8 cellular contexts compared by ENCODE assay signal in the genomic region with DNA sequence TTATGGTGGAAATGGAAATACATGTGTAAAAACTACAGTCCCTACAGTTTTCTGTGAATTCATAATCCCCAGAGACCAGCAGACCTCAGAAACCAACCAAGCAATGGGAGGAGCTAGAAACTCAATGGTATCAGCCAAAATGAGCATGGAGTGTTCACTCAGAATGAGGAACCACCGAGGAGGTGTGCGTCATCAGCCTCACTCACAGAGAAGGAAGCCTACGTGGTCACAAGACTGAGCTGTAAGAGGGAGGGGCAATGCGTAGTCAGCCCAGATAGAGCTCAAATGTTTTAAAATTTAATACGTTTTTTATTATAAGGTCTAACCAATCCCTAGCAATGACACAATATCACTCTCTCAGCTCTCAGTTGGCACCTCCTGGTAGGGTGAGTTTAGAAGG. TPM values are rescaled to one million over a fixed set of nuclear protein-coding genes. Genes with fewer than 3 reads are reported as not detected.
DNase-seq lines count a peak whose midpoint lies in the region; ATAC-seq, FAIRE-seq and TF ChIP-seq lines count a peak whose summit lies in the region.

No MANE protein-coding gene starts in this region.

- H3K9me2 ChIP-seq in GM23248 (ENCODE audit: insufficient read depth) = no peaks in the 10 kb centered on the region

- TF ChIP-seq CTCF in choroid plexus epithelial cell (conservative IDR thresholded peaks at IDR 0.05; ENCODE audit: low read depth, low read length) = no peak

- WGBS in GM23248 (ENCODE audit: low coverage in 1 of 2, low lambda C conversion rate in 2 of 2, missing lambda C conversion rate in 2 of 2), 2 experiments = 83 to 84% methylated on average over 5 of the region's 5 CpGs
- 77 to 82% (median 77%) methylated on average over 5 of the region's 5 CpGs for WGBS in small intestine, 3 donors

- no peak overlapping the region for H3K4me3 ChIP-seq in GM23248
- no peak overlapping the region for H3K4me3 ChIP-seq in choroid plexus epithelial cell (ENCODE audit: low read depth, low read length)
- H3K4me3 ChIP-seq in small intestine (ENCODE audit: low read depth in 1 of 2, low read length in 2 of 2) = no peak overlapping the region

- H3K9me3 ChIP-seq in GM23248 (ENCODE audit: low read depth) (no peaks in the 10 kb centered on the region), small intestine (ENCODE audit: control insufficient read depth, low read depth) (no peaks in the 10 kb centered on the region)

- H4K20me1 ChIP-seq in GM23248 (ENCODE audit: insufficient read depth) = no peaks in the 10 kb centered on the region

- H3K4me2 ChIP-seq in GM23248 (ENCODE audit: unreplicated experiment) = no peak overlapping the region

- in situ Hi-C loops in GM23248 (cut with MboI) = no loop called here

- DNase-seq in GM23248 = peak; percentile 12
- DNase-seq in NAMALWA (ENCODE audit: low spot score) = peak; percentile 97
- peak; percentile 37 for DNase-seq in choroid plexus epithelial cell (ENCODE audit: low read depth)
- peak; percentile 3 for DNase-seq in small intestine
- no peak for DNase-seq in amniotic stem cell (lab: John Stamatoyannopoulos, UW)
- no peak for DNase-seq in NCI-H526 (lab: John Stamatoyannopoulos, UW)
- DNase-seq in NCI-H187 (lab: John Stamatoyannopoulos, UW) = no peak

- H3K36me3 ChIP-seq in GM23248 (ENCODE audit: low read depth) (no peaks in the 10 kb centered on the region), small intestine (ENCODE audit: control insufficient read depth in 2 of 2, insufficient read depth in 2 of 2, low read length in 2 of 2) (no peaks in the 10 kb centered on the region)

- peaks cover 8% of the 10 kb centered on the region; the same call in 1 of the 2 replicates for H3F3A ChIP-seq in GM23248 (ENCODE audit: insufficient read depth)

- H3K79me2 ChIP-seq in GM23248 (ENCODE audit: insufficient read depth) = no peaks in the 10 kb centered on the region

- peak; percentile 87 for ATAC-seq in GM18499 (IDR thresholded peaks at IDR 0.05; ENCODE audit: insufficient read depth, unreplicated experiment)

- no peaks in the 10 kb centered on the region for H3K27me3 ChIP-seq in GM23248 (replicated peaks; ENCODE audit: insufficient read depth)
- no peaks in the 10 kb centered on the region for H3K27me3 ChIP-seq in small intestine (ENCODE audit: control insufficient read depth in 2 of 2, insufficient read depth in 2 of 2, low read length in 2 of 2)

- no peak overlapping the region for H3K9ac ChIP-seq in GM23248

- FAIRE-seq in small intestine (lab: Jason Lieb, UNC) = no peak

- H3K4me1 ChIP-seq in GM23248 (ENCODE audit: insufficient read depth) = peaks cover 6% of the 10 kb centered on the region
- no peaks in the 10 kb centered on the region for H3K4me1 ChIP-seq in small intestine (ENCODE audit: control insufficient read depth in 2 of 2, insufficient read depth in 1 of 2, low read depth in 1 of 2, low read length in 1 of 2)

- no peak overlapping the region for H2AFZ ChIP-seq in GM23248

- no peak overlapping the region for H3K27ac ChIP-seq in GM23248
- H3K27ac ChIP-seq in small intestine (ENCODE audit: low read depth in 1 of 2, low read length in 1 of 2) = no peak overlapping the region

RNA-seq across cellular contexts. Expression of gene MYLK4, which starts 17.4 kb away (rescaled TPM):
- total RNA-seq in GM23248 (2014; rRNA removed; shearing (Covaris generic)) = 0.43 and 0.51 TPM in 2 replicates
- 0.20 and 0.24 TPM in 2 replicates for polyA plus RNA-seq in GM23248 (2016; fragmentation: Nextera tagmentation; extraction: Ambion mirVana)
- polyA plus RNA-seq in small intestine = under 1 TPM; under 0.01 to 0.37 (median 0.27) TPM

RNA-seq across cellular contexts. Expression of gene WRNIP1, which starts 31.9 kb away (rescaled TPM):
- total RNA-seq in GM23248 (2014; rRNA removed; shearing (Covaris generic)) = 63.1 and 64.9 TPM in 2 replicates
- polyA plus RNA-seq in GM23248 (2016; fragmentation: Nextera tagmentation; extraction: Ambion mirVana) (16.8 and 17.0 TPM in 2 replicates), small intestine (10 to 100 TPM; 35.1 to 52.2 (median 45.4) TPM)

Comparison
In these comparisons a context has a peak if more than half of its experiments do, and no peak if none do; other contexts are left out.
1. DNase-seq: peak in GM23248 (single experiment), NAMALWA (single experiment), choroid plexus epithelial cell (single experiment) and small intestine (single experiment); none in amniotic stem cell (single experiment), NCI-H526 (0 of 2) and NCI-H187 (0 of 2).